ENCODE assay signal across 27 cellular contexts in the genomic region with DNA sequence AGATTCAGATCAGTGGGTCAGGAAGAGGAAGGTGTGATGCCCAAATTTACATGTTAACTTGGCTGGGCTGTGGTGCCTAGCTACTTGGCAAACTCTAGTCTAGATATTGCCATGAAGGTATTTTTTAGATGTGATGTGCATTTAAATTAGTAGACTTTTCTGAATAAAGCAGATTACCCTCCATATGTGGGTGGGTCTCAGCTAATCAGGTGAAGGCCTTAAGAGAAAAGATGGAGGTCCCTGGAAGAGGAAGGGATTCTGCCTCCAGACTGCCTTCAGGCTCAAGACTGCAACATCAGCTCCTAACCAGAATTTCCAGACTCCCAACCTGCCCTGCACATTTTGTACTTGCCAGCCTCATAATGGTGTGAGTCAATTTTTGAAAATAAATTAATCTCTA.
"Had no signal": no experiment of that assay in that cellular context is flagged by ENCODE, and none has a peak within 500 bp of the region (broad histone marks: within the 10 kb centered on the region; RNA-seq: fewer than 3 reads in every experiment).

No MANE protein-coding gene starts in this region.

- H3K27ac Mint-ChIP-seq: nephron; neural progenitor cell; progenitor cell of endocrine pancreas; stimulated activated effector memory CD8-positive, alpha-beta T cell treated with anti-CD3 and anti-CD28 coated beads, Interleukin-12 subunit alpha, Interleukin-12 subunit beta, amount 100 ng/mL, for 72 hours; stimulated activated naive B cell treated with anti-CD40 and anti-IgM and Interleukin-4, amounts not matched to agents 10 μg/mL and 1 μg/mL and 100 μg/mL, for 72 hours; stimulated activated naive CD8-positive, alpha-beta T cell treated with anti-CD3 and anti-CD28 coated beads, Interleukin-15, Interleukin-2, amounts not matched to agents 100 ng/mL and 50 ng/mL, for 24 hours had no signal

- H3K9me3 ChIP-seq: ovary, psoas muscle, right lobe of liver, sigmoid colon, stomach, thoracic aorta, thyroid gland, tibial nerve, upper lobe of left lung, vagina had no signal

- H3K27me3 ChIP-seq: neural progenitor cell, ovary, right lobe of liver, sigmoid colon, stomach, thyroid gland, tibial nerve, upper lobe of left lung, vagina had no signal

- H3K9me3 Mint-ChIP-seq: nephron, neural progenitor cell had no signal

- H3K4me2 ChIP-seq: neural progenitor cell had no signal

- H3K4me3 Mint-ChIP-seq: nephron; neural progenitor cell; stimulated activated effector memory CD8-positive, alpha-beta T cell treated with anti-CD3 and anti-CD28 coated beads, Interleukin-12 subunit alpha, Interleukin-12 subunit beta, amount 100 ng/mL, for 72 hours; stimulated activated naive B cell treated with anti-CD40 and anti-IgM and Interleukin-4, amounts not matched to agents 10 μg/mL and 1 μg/mL and 100 μg/mL, for 72 hours; stimulated activated naive CD8-positive, alpha-beta T cell treated with anti-CD3 and anti-CD28 coated beads, Interleukin-15, Interleukin-2, amounts not matched to agents 100 ng/mL and 50 ng/mL, for 24 hours had no signal

- H3K36me3 Mint-ChIP-seq: neural progenitor cell; stimulated activated effector memory CD8-positive, alpha-beta T cell treated with anti-CD3 and anti-CD28 coated beads, Interleukin-12 subunit alpha, Interleukin-12 subunit beta, amount 100 ng/mL, for 72 hours had no signal

- H3K9ac ChIP-seq: neural progenitor cell, parathyroid adenoma had no signal

- DNase-seq: occipital lobe; ovary; posterior cingulate gyrus; psoas muscle; right cardiac atrium; right lobe of liver; sigmoid colon; small intestine; stimulated activated CD4-positive, alpha-beta T cell treated with anti-CD3 and anti-CD28 coated beads, Interleukin-15, amount 100 ng/mL, for 24 hours; stimulated activated CD4-positive, alpha-beta T cell treated with anti-CD3 and anti-CD28 coated beads, Interleukin-2, amount 100 ng/mL, for 24 hours; stimulated activated CD4-positive, alpha-beta T cell treated with anti-CD3 and anti-CD28 coated beads, Interleukin-2, amount 100 ng/mL, for 48 hours; stimulated activated CD4-positive, alpha-beta T cell treated with anti-CD3 and anti-CD28 coated beads, Interleukin-4, amount 100 ng/mL, for 24 hours; stimulated activated naive B cell treated with anti-CD40 and anti-IgM and Interleukin-4, amounts not matched to agents 10 μg/mL and 1 μg/mL and 100 μg/mL, for 72 hours; stimulated activated naive CD4-positive, alpha-beta T cell treated with Interleukin-2 at 50 U/mL for 16 hours; stomach; thyroid gland; trophoblast cell; upper lobe of left lung had no signal

- H2AFZ ChIP-seq: neural progenitor cell, parathyroid adenoma had no signal

- H3K4me3 ChIP-seq: neural progenitor cell, ovary, psoas muscle, right lobe of liver, sigmoid colon, stomach, thoracic aorta, thyroid gland, tibial nerve, upper lobe of left lung, vagina had no signal

- H3K27ac ChIP-seq: neural progenitor cell, ovary, parathyroid adenoma, psoas muscle, right lobe of liver, sigmoid colon, stomach, thoracic aorta, thyroid gland, tibial nerve, upper lobe of left lung, vagina had no signal

- H3K79me2 ChIP-seq: parathyroid adenoma had no signal

- ATAC-seq: psoas muscle; right cardiac atrium; stimulated activated effector memory CD8-positive, alpha-beta T cell treated with anti-CD3 and anti-CD28 coated beads, Interleukin-12 subunit alpha, Interleukin-12 subunit beta, amount 100 ng/mL, for 72 hours; stimulated activated naive B cell treated with anti-CD40 and anti-IgM and Interleukin-4, amounts not matched to agents 10 μg/mL and 1 μg/mL and 100 μg/mL, for 72 hours had no signal

- H3K36me3 ChIP-seq: neural progenitor cell, ovary, right lobe of liver, sigmoid colon, stomach, thoracic aorta, thyroid gland, tibial nerve, upper lobe of left lung, vagina had no signal

- H3K27me3 Mint-ChIP-seq: progenitor cell of endocrine pancreas had no signal

- H3K4me1 ChIP-seq: neural progenitor cell, thyroid gland had no signal
